In the genomic region with DNA sequence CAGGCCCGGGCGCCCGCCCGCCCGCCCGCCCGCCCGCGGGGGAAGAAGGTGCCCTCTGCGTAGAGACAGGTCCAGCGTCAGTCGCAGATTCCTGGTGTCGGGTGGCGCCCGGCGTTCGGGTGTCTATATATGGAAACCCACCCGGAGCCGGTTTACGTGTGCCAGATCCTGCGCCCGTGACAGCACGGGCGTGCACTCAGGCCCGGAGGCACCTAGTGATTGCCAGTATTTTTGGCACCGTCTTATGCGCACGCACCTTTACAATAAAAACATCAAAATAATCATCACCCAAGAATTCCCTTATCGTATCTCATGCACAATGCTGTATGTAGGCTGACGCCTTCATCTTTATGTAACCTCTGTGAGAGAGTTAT, we compare ENCODE assay signal across 8 cellular contexts. TPM values are rescaled to one million over a fixed set of nuclear protein-coding genes. Genes with fewer than 3 reads are reported as not detected.
A peak's percentile ranks its signal among the peaks of the same experiment; 100 is the strongest.
DNase-seq lines count a peak whose midpoint lies in the region; ATAC-seq and TF ChIP-seq lines count a peak whose summit lies in the region.

No MANE protein-coding gene starts in this region.

- H3K9me3 Mint-ChIP-seq in T-helper 1 cell treated with Interleukin-12 subunit alpha and Interleukin-12 subunit beta and Interleukin-4 antibody, amounts not matched to agents 30 μg/mL and 1 μg/mL, for 36 hours, result no peaks in the 10 kb centered on the region

- ATAC-seq in HG03135 (IDR thresholded peaks at IDR 0.05; ENCODE audit: unreplicated experiment), result peak; percentile 28
- peak; percentile 24 to 39 for ATAC-seq in lower lobe of right lung

- H3K27ac Mint-ChIP-seq in T-helper 1 cell treated with Interleukin-12 subunit alpha and Interleukin-12 subunit beta and Interleukin-4 antibody, amounts not matched to agents 30 μg/mL and 1 μg/mL, for 36 hours, result no peak overlapping the region

- peaks cover 10% of the 10 kb centered on the region for H3K4me1 Mint-ChIP-seq in T-helper 1 cell treated with Interleukin-12 subunit alpha and Interleukin-12 subunit beta and Interleukin-4 antibody, amounts not matched to agents 30 μg/mL and 1 μg/mL, for 36 hours (ENCODE audit: low read depth)

- TF ChIP-seq CTCF in lower lobe of right lung (IDR thresholded peaks at IDR 0.05), result no peak

- peak; percentile 29 to 35 for DNase-seq in stimulated activated CD4-positive, alpha-beta T cell treated with anti-CD3 and anti-CD28 coated beads, Interleukin-2, amount 100 ng/mL, for 24 hours
- DNase-seq in stimulated activated CD4-positive, alpha-beta T cell treated with anti-CD3 and anti-CD28 coated beads, Interleukin-4, amount 100 ng/mL, for 4 hours, result no peak
- DNase-seq in dermis blood vessel endothelial cell (peak; percentile 38), lower lobe of right lung (peak; percentile 68), substantia nigra (lab: John Stamatoyannopoulos, UW) (peak in 14 of 49 donors; percentile 2 to 90 (median 32)), NCI-H1048 (lab: John Stamatoyannopoulos, UW) (no peak)

- H3K4me3 ChIP-seq in lower lobe of right lung, result peak overlapping the region; percentile 72

- peaks cover 13% of the 10 kb centered on the region for H3K27me3 ChIP-seq in lower lobe of right lung (ENCODE audit: low read depth)

- intact Hi-C loops in lower lobe of right lung (cut with DNase I), result no loop called here

- no peak overlapping the region for H3K27ac ChIP-seq in lower lobe of right lung
- peak overlapping the region; percentile 53 for H3K27ac ChIP-seq in substantia nigra (ENCODE audit: low read depth, low read length, poor library complexity, severe bottlenecking)

- peak overlapping the region; percentile 76 for H3K4me3 Mint-ChIP-seq in T-helper 1 cell treated with Interleukin-12 subunit alpha and Interleukin-12 subunit beta and Interleukin-4 antibody, amounts not matched to agents 30 μg/mL and 1 μg/mL, for 36 hours

- H3K4me1 ChIP-seq in lower lobe of right lung, result peaks cover 26% of the 10 kb centered on the region

- no peaks in the 10 kb centered on the region for H3K36me3 Mint-ChIP-seq in T-helper 1 cell treated with Interleukin-12 subunit alpha and Interleukin-12 subunit beta and Interleukin-4 antibody, amounts not matched to agents 30 μg/mL and 1 μg/mL, for 36 hours (ENCODE audit: low read depth)

- peaks cover 71% of the 10 kb centered on the region for H3K27me3 Mint-ChIP-seq in T-helper 1 cell treated with Interleukin-12 subunit alpha and Interleukin-12 subunit beta and Interleukin-4 antibody, amounts not matched to agents 30 μg/mL and 1 μg/mL, for 36 hours (ENCODE audit: low read depth)

- H3K9me3 ChIP-seq in lower lobe of right lung, result no peaks in the 10 kb centered on the region

- H3K36me3 ChIP-seq in lower lobe of right lung, result peaks cover 13% of the 10 kb centered on the region

RNA-seq across cellular contexts. Expression of a gene that starts 0.5 kb away (rescaled TPM):
- total RNA-seq in dermis blood vessel endothelial cell (8.8 and 10.8 TPM in 2 replicates), lower lobe of right lung (33.1 TPM)

Comparison
In these comparisons a context has a peak if more than half of its experiments do, and no peak if none do; other contexts are left out.
1. DNase-seq: peak in stimulated activated CD4-positive, alpha-beta T cell treated with anti-CD3 and anti-CD28 coated beads, Interleukin-2, amount 100 ng/mL, for 24 hours (2 of 2), dermis blood vessel endothelial cell (single experiment) and lower lobe of right lung (single experiment); none in stimulated activated CD4-positive, alpha-beta T cell treated with anti-CD3 and anti-CD28 coated beads, Interleukin-4, amount 100 ng/mL, for 4 hours (0 of 2) and NCI-H1048 (single experiment).